In the genomic region with DNA sequence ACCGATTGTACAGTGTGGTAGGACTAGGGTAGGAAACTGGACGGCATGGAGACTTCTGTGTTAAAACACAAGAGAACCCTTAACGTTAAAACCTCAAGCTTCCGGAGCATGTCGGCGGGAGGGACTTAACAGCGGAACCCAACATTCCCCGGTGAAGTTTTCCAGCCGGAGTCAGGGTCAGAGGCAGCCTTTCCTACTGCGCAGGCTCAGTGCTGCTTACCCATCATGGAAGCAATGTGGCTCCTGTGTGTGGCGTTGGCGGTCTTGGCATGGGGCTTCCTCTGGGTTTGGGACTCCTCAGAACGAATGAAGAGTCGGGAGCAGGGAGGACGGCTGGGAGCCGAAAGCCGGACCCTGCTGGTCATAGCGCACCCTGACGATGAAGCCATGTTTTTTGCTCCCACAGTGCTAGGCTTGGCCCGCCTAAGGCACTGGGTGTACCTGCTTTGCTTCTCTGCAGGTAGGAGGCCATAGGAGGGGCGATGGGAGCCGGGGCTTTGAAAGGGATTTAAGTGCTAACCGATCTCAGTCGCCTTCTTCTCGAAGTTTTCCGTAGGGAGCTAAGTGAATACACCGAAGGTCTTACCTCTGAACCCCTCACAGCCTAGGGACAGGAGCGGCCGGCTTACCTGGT, we compare ENCODE assay signal across 1 cellular context.
A peak's percentile ranks its signal among the peaks of the same experiment; 100 is the strongest.
TF ChIP-seq lines count a peak whose summit lies in the region.

A gene (plus strand): TSS at position 209 of the 634 bp plus-strand sequence. CDS start 17 bp downstream, at position 226.

TF ChIP-seq in neural cell, 6 proteins besides CTCF, POLR2A, EP300 and RAD21 (continued from another document):
- peak; percentile 96 for TF ChIP-seq MXI1 (conservative IDR thresholded peaks at IDR 0.05; ENCODE audit: poor library complexity, severe bottlenecking)
- no peak for TF ChIP-seq EZH2 (IDR thresholded peaks at IDR 0.05; ENCODE audit: borderline replicate concordance, insufficient read depth, low read length, poor library complexity, severe bottlenecking)
- peak; percentile 98 for TF ChIP-seq POLR2AphosphoS5 (IDR thresholded peaks at IDR 0.05)
